9 cellular contexts compared by ENCODE assay signal in genomic region chr1:17768651-17769241, GRCh38. TPM values are rescaled to one million over a fixed set of nuclear protein-coding genes. Genes with fewer than 3 reads are reported as not detected.
DNase-seq lines count a peak whose midpoint lies in the region; ATAC-seq and TF ChIP-seq lines count a peak whose summit lies in the region.
"Had no signal": no experiment of that assay in that cellular context is flagged by ENCODE, and none has a peak within 500 bp of the region (broad histone marks: within the 10 kb centered on the region; RNA-seq: fewer than 3 reads in every experiment).

No MANE protein-coding gene starts in this region.

- no peak for TF ChIP-seq CTCF in choroid plexus epithelial cell (conservative IDR thresholded peaks at IDR 0.05; ENCODE audit: low read depth, low read length)
- no peak for TF ChIP-seq CTCF in vagina (IDR thresholded peaks at IDR 0.05)

- H3K4me3 ChIP-seq in choroid plexus epithelial cell (ENCODE audit: low read depth, low read length) = no peak overlapping the region
- H3K4me3 ChIP-seq in vagina = no peak overlapping the region

- DNase-seq in HT1080 (ENCODE audit: low read depth) (peak; percentile 90), choroid plexus epithelial cell (ENCODE audit: low read depth) (peak; percentile 81), left colon (peak; percentile 8 to 35), vagina (ENCODE audit: extremely low spot score in 2 of 2) (peak in 1 of 2 donors; percentile 89), NCI-H748 (lab: John Stamatoyannopoulos, UW; ENCODE audit: unreplicated experiment) (no peak), NCI-H2081 treated with DMSO at 0.1 percent for 48 hours (lab: John Stamatoyannopoulos, UW) (no peak)
- DNase-seq in stimulated activated naive CD8-positive, alpha-beta T cell treated with anti-CD3 and anti-CD28 coated beads, Interleukin-15, amount 100 ng/mL, for 72 hours = no peak
- DNase-seq: NCI-H2107, T-cell had no signal

- ATAC-seq in left colon = no peak
- no peak for ATAC-seq in stimulated activated naive CD8-positive, alpha-beta T cell treated with anti-CD3 and anti-CD28 coated beads, Interleukin-15, amount 100 ng/mL, for 72 hours
- ATAC-seq: T-cell had no signal

- H3K9me3 ChIP-seq in vagina = no peaks in the 10 kb centered on the region

- H3K27ac ChIP-seq in vagina = peak overlapping the region; percentile 54

- H3K4me3 Mint-ChIP-seq in stimulated activated naive CD8-positive, alpha-beta T cell treated with anti-CD3 and anti-CD28 coated beads, Interleukin-15, amount 100 ng/mL, for 72 hours = no peak overlapping the region
- H3K4me3 Mint-ChIP-seq: T-cell had no signal

- peaks cover 18% of the 10 kb centered on the region for H3K27me3 Mint-ChIP-seq in stimulated activated naive CD8-positive, alpha-beta T cell treated with anti-CD3 and anti-CD28 coated beads, Interleukin-15, amount 100 ng/mL, for 72 hours

- no peaks in the 10 kb centered on the region for H3K27me3 ChIP-seq in vagina

- no peak for TF ChIP-seq POLR2A in vagina (IDR thresholded peaks at IDR 0.05)

- no peaks in the 10 kb centered on the region for H3K4me1 ChIP-seq in vagina

- H3K36me3 ChIP-seq in vagina = no peaks in the 10 kb centered on the region

- no peaks in the 10 kb centered on the region for H3K9me3 Mint-ChIP-seq in stimulated activated naive CD8-positive, alpha-beta T cell treated with anti-CD3 and anti-CD28 coated beads, Interleukin-15, amount 100 ng/mL, for 72 hours
- H3K9me3 Mint-ChIP-seq: T-cell had no signal

- no peaks in the 10 kb centered on the region for H3K4me1 Mint-ChIP-seq in stimulated activated naive CD8-positive, alpha-beta T cell treated with anti-CD3 and anti-CD28 coated beads, Interleukin-15, amount 100 ng/mL, for 72 hours
- H3K4me1 Mint-ChIP-seq: T-cell had no signal

- intact Hi-C loops in left colon (cut with DNase I, micrococcal nuclease) (no loop called here), vagina (cut with DNase I) (no loop called here)

- H3K27ac Mint-ChIP-seq in stimulated activated naive CD8-positive, alpha-beta T cell treated with anti-CD3 and anti-CD28 coated beads, Interleukin-15, amount 100 ng/mL, for 72 hours = peak overlapping the region in 1 of 2 donors; percentile 44
- H3K27ac Mint-ChIP-seq: T-cell had no signal

RNA-seq across cellular contexts. Expression of gene ACTL8, which starts 13.6 kb away (rescaled TPM):
- 31.1 and 32.7 TPM in 2 replicates for total RNA-seq in HT1080 (2014; rRNA removed; shearing (Covaris generic))
- 139 and 152 TPM in 2 replicates for polyA plus RNA-seq in HT1080 (2015; cell fraction: cytosol; rRNA removed)
- polyA plus RNA-seq in HT1080 (2015; cell fraction: nucleus; rRNA removed) = 170 and 188 TPM in 2 replicates
- total RNA-seq in left colon (under 1 TPM in 1 of 2 donors, not detected in 1; 0.21 TPM), vagina (not detected)
- total RNA-seq: T-cell had no signal

Comparison
In these comparisons a context has a peak if more than half of its experiments do, and no peak if none do; other contexts are left out.
1. DNase-seq: peak in HT1080 (single experiment), choroid plexus epithelial cell (single experiment) and left colon (2 of 2); none in NCI-H748 (single experiment), NCI-H2081 treated with DMSO at 0.1 percent for 48 hours (single experiment) and stimulated activated naive CD8-positive, alpha-beta T cell treated with anti-CD3 and anti-CD28 coated beads, Interleukin-15, amount 100 ng/mL, for 72 hours (0 of 2).
2. RNA of gene ACTL8, which starts 13.6 kb away (total RNA-seq): 31.1 to 32.7 TPM in HT1080; 0.21 TPM in left colon and not detected in vagina (single experiment); every median in the first group is over 10 times any median in the second.